In genomic region chr12:83826112-83826511, GRCh38 we compare ENCODE assay signal across 9 cellular contexts.
DNase-seq lines count a peak whose midpoint lies in the region; ATAC-seq and TF ChIP-seq lines count a peak whose summit lies in the region.
"Had no signal": no experiment of that assay in that cellular context is flagged by ENCODE, and none has a peak within 500 bp of the region (broad histone marks: within the 10 kb centered on the region; RNA-seq: fewer than 3 reads in every experiment).

No MANE protein-coding gene starts in this region.

- intact Hi-C loops in tibial artery (cut with DNase I; ENCODE audit: low total_unique reads), result no loop called here

- H3K27me3 ChIP-seq in SU-DHL-6 (ENCODE audit: low read length), result no peaks in the 10 kb centered on the region
- H3K27me3 ChIP-seq in tibial artery, result no peaks in the 10 kb centered on the region
- H3K27me3 ChIP-seq: BLaER1 had no signal

- H2AFZ ChIP-seq in SU-DHL-6 (ENCODE audit: low read depth, low read length, severe bottlenecking), result peak overlapping the region; percentile 91

- no peak overlapping the region for H3K9ac ChIP-seq in SU-DHL-6 (ENCODE audit: low read length)
- H3K9ac ChIP-seq: BLaER1 had no signal

- H3K4me1 ChIP-seq in tibial artery, result no peaks in the 10 kb centered on the region
- H3K4me1 ChIP-seq: BLaER1 had no signal

- no peaks in the 10 kb centered on the region for H3K9me2 ChIP-seq in SU-DHL-6 (replicated peaks; ENCODE audit: insufficient read depth, low read length)

- H3K36me3 ChIP-seq in SU-DHL-6 (ENCODE audit: low read length) (no peaks in the 10 kb centered on the region), tibial artery (no peaks in the 10 kb centered on the region)
- H3K36me3 ChIP-seq: BLaER1 had no signal

- H3K4me3 ChIP-seq in SU-DHL-6 (ENCODE audit: insufficient read depth, low read length, poor library complexity, severe bottlenecking), result no peak overlapping the region
- no peak overlapping the region for H3K4me3 ChIP-seq in tibial artery
- H3K4me3 ChIP-seq: BLaER1 had no signal

- H3K4me2 ChIP-seq in SU-DHL-6 (ENCODE audit: low read depth, low read length, poor library complexity, severe bottlenecking), result no peak overlapping the region
- H3K4me2 ChIP-seq: BLaER1 had no signal

- H3K9me3 ChIP-seq in SU-DHL-6 (ENCODE audit: insufficient read depth, low read length) (no peaks in the 10 kb centered on the region), tibial artery (no peaks in the 10 kb centered on the region)
- H3K9me3 ChIP-seq: BLaER1 had no signal

- DNase-seq in NCI-H1105 treated with DMSO at 0.1 percent for 48 hours (lab: John Stamatoyannopoulos, UW) (peak; percentile 7), NCI-H1105 (lab: John Stamatoyannopoulos, UW) (no peak), glomerular visceral epithelial cell (ENCODE audit: extremely low spot score) (peak; percentile 24), tibial artery (no peak)
- peak; percentile 41 for DNase-seq in stimulated activated naive CD8-positive, alpha-beta T cell treated with anti-CD3 and anti-CD28 coated beads, Interleukin-15, Interleukin-2, amounts not matched to agents 100 U/mL and 50 U/mL, for 24 hours

- no peaks in the 10 kb centered on the region for H3F3A ChIP-seq in SU-DHL-6 (ENCODE audit: insufficient read depth)

- no peaks in the 10 kb centered on the region for H3K79me2 ChIP-seq in SU-DHL-6 (ENCODE audit: insufficient read depth, low read length)

- no peaks in the 10 kb centered on the region for H4K20me1 ChIP-seq in SU-DHL-6 (ENCODE audit: low read depth, low read length)
- H4K20me1 ChIP-seq: BLaER1 had no signal

- H3K27ac ChIP-seq in SU-DHL-6 (ENCODE audit: low read depth, low read length) (no peak overlapping the region), tibial artery (no peak overlapping the region)
- H3K27ac ChIP-seq: BLaER1 had no signal

- ATAC-seq in GM19324 (IDR thresholded peaks at IDR 0.05; ENCODE audit: low FRiP score, unreplicated experiment) (peak; percentile 46), HG03280 (IDR thresholded peaks at IDR 0.05; ENCODE audit: unreplicated experiment) (peak; percentile 57)
- peak; percentile 46 for ATAC-seq in stimulated activated naive CD8-positive, alpha-beta T cell treated with anti-CD3 and anti-CD28 coated beads, Interleukin-15, Interleukin-2, amounts not matched to agents 100 U/mL and 50 U/mL, for 24 hours

- TF ChIP-seq CTCF in SU-DHL-6 (IDR thresholded peaks at IDR 0.05; ENCODE audit: insufficient read depth, low read length, poor library complexity, severe bottlenecking) (peak; percentile 72), tibial artery (IDR thresholded peaks at IDR 0.05) (no peak)

Comparison
In these comparisons a context has a peak if more than half of its experiments do, and no peak if none do; other contexts are left out.
1. DNase-seq: peak in NCI-H1105 treated with DMSO at 0.1 percent for 48 hours (single experiment), glomerular visceral epithelial cell (single experiment) and stimulated activated naive CD8-positive, alpha-beta T cell treated with anti-CD3 and anti-CD28 coated beads, Interleukin-15, Interleukin-2, amounts not matched to agents 100 U/mL and 50 U/mL, for 24 hours (single experiment); none in NCI-H1105 (single experiment) and tibial artery (0 of 2).
2. Peak in every context shown above with its lines, with median percentiles within 50 percentile points of each other: ATAC-seq.